ENCODE assay signal across 8 cellular contexts in genomic region chr2:181178823-181179412, GRCh38.
DNase-seq lines count a peak whose midpoint lies in the region; ATAC-seq and TF ChIP-seq lines count a peak whose summit lies in the region.

No MANE protein-coding gene starts in this region.

- H3K4me1 Mint-ChIP-seq in central memory CD8-positive, alpha-beta T cell, result peaks cover 18% of the 10 kb centered on the region

- H3K9ac ChIP-seq in HCT116 (ENCODE audit: low read length), result no peak overlapping the region

- DNase-seq in GM06990 (ENCODE audit: extremely low read depth, insufficient read length) (no peak), HCT116 (ENCODE audit: low read depth, low spot score) (peak; percentile 27), PC-9 (no peak), GDM1 (lab: John Stamatoyannopoulos, UW) (no peak), thyroid gland (no peak), SIG-M5 (lab: John Stamatoyannopoulos, UW) (no peak)
- no peak for DNase-seq in central memory CD8-positive, alpha-beta T cell (ENCODE audit: low spot score in 2 of 2)
- DNase-seq in stimulated activated CD4-positive, alpha-beta T cell treated with anti-CD3 and anti-CD28 coated beads, Interleukin-2, amount 100 ng/mL, for 48 hours, result peak; percentile 32 to 37

- peak; percentile 50 for TF ChIP-seq RAD21 in HCT116 (IDR thresholded peaks at IDR 0.05; ENCODE audit: low read depth)

- POLR2A ChIA-PET in HCT116 (lab: Charles Lee), result no interaction called here
- POLR2A ChIA-PET in PC-9 (lab: Charles Lee; ENCODE audit: unreplicated experiment), result no interaction called here

- H3K4me1 ChIP-seq in HCT116 (ENCODE audit: control insufficient read depth in 1 of 2, insufficient read depth in 2 of 2, low read length in 2 of 2), result no peaks in the 10 kb centered on the region
- peaks cover 8% of the 10 kb centered on the region for H3K4me1 ChIP-seq in PC-9 (replicated peaks; ENCODE audit: insufficient read depth)
- H3K4me1 ChIP-seq in thyroid gland, result no peaks in the 10 kb centered on the region

- RAD21 ChIA-PET in HCT116 (lab: Charles Lee; ENCODE audit: low non-redundant PET in 1 of 2, low total read pairs in 2 of 2, uncharacterized antibody in 2 of 2, unreplicated experiment in 2 of 2), result no interaction called here

- H3K27me3 ChIP-seq in GM06990 (replicated peaks; ENCODE audit: control insufficient read depth, insufficient read depth, low read length), result no peaks in the 10 kb centered on the region
- H3K27me3 ChIP-seq in HCT116 (ENCODE audit: insufficient read depth, low read length), result no peaks in the 10 kb centered on the region
- no peaks in the 10 kb centered on the region for H3K27me3 ChIP-seq in PC-9 (ENCODE audit: insufficient read depth, low read depth)
- H3K27me3 ChIP-seq in thyroid gland, result no peaks in the 10 kb centered on the region

- 64 to 74% methylated on average over 2 of the region's 2 CpGs for WGBS in thyroid gland, 2 donors

- H3K4me2 ChIP-seq in HCT116 (ENCODE audit: low read length) (no peak overlapping the region), PC-9 (no peak overlapping the region)

- no peaks in the 10 kb centered on the region for H3K9me3 ChIP-seq in HCT116 (ENCODE audit: control insufficient read depth in 1 of 2, insufficient read depth in 1 of 2, low read depth in 1 of 2, low read length in 2 of 2)
- no peaks in the 10 kb centered on the region for H3K9me3 ChIP-seq in PC-9 (ENCODE audit: insufficient read depth, low read depth)
- H3K9me3 ChIP-seq in thyroid gland, result no peaks in the 10 kb centered on the region

- BruUV-seq in HCT116 (replicated peaks; lab: Mats Ljungman, UMichigan), result no TSS peak
- BruUV-seq in PC-9 (replicated peaks; lab: Mats Ljungman, UMichigan), result no TSS peak

- no peaks in the 10 kb centered on the region for H3K27me3 Mint-ChIP-seq in central memory CD8-positive, alpha-beta T cell

- peak; percentile 77 for ATAC-seq in HCT116
- ATAC-seq in central memory CD8-positive, alpha-beta T cell (replicated peaks; ENCODE audit: extremely low read depth, poor library complexity, severe bottlenecking), result peak; percentile 70

- H3K27ac ChIP-seq in HCT116 (ENCODE audit: low read depth, low read length) (no peak overlapping the region), PC-9 (no peak overlapping the region), thyroid gland (no peak overlapping the region)

- H3K4me3 Mint-ChIP-seq in central memory CD8-positive, alpha-beta T cell, result peak overlapping the region; percentile 20

- intact Hi-C loops in HCT116 (cut with micrococcal nuclease) (no loop called here), PC-9 (cut with micrococcal nuclease; ENCODE audit: unreplicated experiment) (no loop called here), thyroid gland (cut with DNase I) (no loop called here)

- no peaks in the 10 kb centered on the region for H3K9me2 ChIP-seq in HCT116 (ENCODE audit: insufficient read depth)
- H3K9me2 ChIP-seq in PC-9 (ENCODE audit: insufficient read depth), result no peaks in the 10 kb centered on the region

- H3K36me3 Mint-ChIP-seq in central memory CD8-positive, alpha-beta T cell (ENCODE audit: insufficient read depth), result peaks cover 3% of the 10 kb centered on the region

- H3F3A ChIP-seq in PC-9 (ENCODE audit: insufficient read depth, low read depth), result no peaks in the 10 kb centered on the region

- peaks cover 7% of the 10 kb centered on the region for H3K9me3 Mint-ChIP-seq in central memory CD8-positive, alpha-beta T cell

- H3K27ac Mint-ChIP-seq in central memory CD8-positive, alpha-beta T cell (ENCODE audit: low read depth), result peak overlapping the region; percentile 85

- peak overlapping the region; percentile 76 for H2AFZ ChIP-seq in HCT116 (ENCODE audit: low read depth, low read length, poor library complexity, severe bottlenecking)
- H2AFZ ChIP-seq in PC-9, result no peak overlapping the region

- CTCF ChIA-PET in HCT116 (lab: Charles Lee), result no interaction called here
- CTCF ChIA-PET in PC-9 (lab: Charles Lee), result interaction anchor here (0.5 kb wide), 1 partner anchor 67 kb away, joined by 9 read pairs; no protein-coding TSS in a partner anchor

- TF ChIP-seq POLR2A in HCT116 (IDR thresholded peaks at IDR 0.05; ENCODE audit: borderline replicate concordance, extremely low read depth, insufficient read depth, insufficient read length) (no peak), thyroid gland (IDR thresholded peaks at IDR 0.05) (no peak)

- H3K36me3 ChIP-seq in GM06990 (ENCODE audit: control insufficient read depth, insufficient read depth, low read length) (no peaks in the 10 kb centered on the region), HCT116 (ENCODE audit: control insufficient read depth in 1 of 2, insufficient read depth in 2 of 2, low read length in 2 of 2) (no peaks in the 10 kb centered on the region), PC-9 (ENCODE audit: low read depth) (no peaks in the 10 kb centered on the region), thyroid gland (no peaks in the 10 kb centered on the region)

- H4K20me1 ChIP-seq in HCT116 (ENCODE audit: insufficient read depth), result no peaks in the 10 kb centered on the region
- no peaks in the 10 kb centered on the region for H4K20me1 ChIP-seq in PC-9 (ENCODE audit: insufficient read depth)

- no peaks in the 10 kb centered on the region for H3K79me2 ChIP-seq in HCT116 (ENCODE audit: insufficient read depth, low read length)
- H3K79me2 ChIP-seq in PC-9 (ENCODE audit: low read depth), result no peaks in the 10 kb centered on the region

- TF ChIP-seq CTCF in GM06990 (IDR thresholded peaks at IDR 0.05; ENCODE audit: insufficient read depth, low read length, poor library complexity, severe bottlenecking), result peak; percentile 59
- TF ChIP-seq CTCF in HCT116 (IDR thresholded peaks at IDR 0.05 in 2 of 3, conservative IDR thresholded peaks at IDR 0.05 in 1 of 3; ENCODE audit: borderline replicate concordance in 1 of 3, insufficient read depth in 1 of 3, low read depth in 2 of 3, low read length in 2 of 3), result peak; percentile 18 to 67 (median 63); a peak in 5 of 6 replicates
- peak; percentile 69 for TF ChIP-seq CTCF in PC-9 (conservative IDR thresholded peaks at IDR 0.05)
- peak in 1 of 6 experiments; percentile 27 for TF ChIP-seq CTCF in thyroid gland (IDR thresholded peaks at IDR 0.05)

- H3K4me3 ChIP-seq in GM06990 (replicated peaks; ENCODE audit: low read depth, low read length) (no peak overlapping the region), HCT116 (replicated peaks in 1 of 2; ENCODE audit: low read depth in 1 of 2, low read length in 2 of 2) (no peak overlapping the region), PC-9 (no peak overlapping the region), thyroid gland (replicated peaks in 1 of 3) (no peak overlapping the region)

TF ChIP-seq in HCT116, 20 proteins besides CTCF, POLR2A, EP300 and RAD21 (continues in another document):
- no peak for TF ChIP-seq SRF (IDR thresholded peaks at IDR 0.05; ENCODE audit: low read depth)
- no peak for TF ChIP-seq SIN3A (IDR thresholded peaks at IDR 0.05; ENCODE audit: low read depth)
- no peak for TF ChIP-seq CBX3 (IDR thresholded peaks at IDR 0.05; ENCODE audit: low read depth)
- TF ChIP-seq YY1 (IDR thresholded peaks at IDR 0.05; ENCODE audit: extremely low read depth, insufficient replicate concordance, low read depth, low read length), result no peak
- no peak for TF ChIP-seq EZH2phosphoT487 (IDR thresholded peaks at IDR 0.05; ENCODE audit: borderline replicate concordance)
- no peak for TF ChIP-seq ZFX (IDR thresholded peaks at IDR 0.05)
- TF ChIP-seq ELF1 (IDR thresholded peaks at IDR 0.05; ENCODE audit: borderline replicate concordance, low read depth), result no peak
- no peak for TF ChIP-seq ZNF274 (IDR thresholded peaks at IDR 0.05; ENCODE audit: low read depth, low read length)
- TF ChIP-seq POLR2AphosphoS5 (IDR thresholded peaks at IDR 0.05; ENCODE audit: low read depth, low read length), result no peak
- no peak for TF ChIP-seq ZBTB33 (IDR thresholded peaks at IDR 0.05; ENCODE audit: extremely low read depth, insufficient replicate concordance, low read length)
- no peak for TF ChIP-seq SP1 (IDR thresholded peaks at IDR 0.05; ENCODE audit: low read depth)
- TF ChIP-seq EZH2 (IDR thresholded peaks at IDR 0.05), result no peak
- no peak for TF ChIP-seq EGR1 (IDR thresholded peaks at IDR 0.05; ENCODE audit: low read depth)
- TF ChIP-seq ATF3 (IDR thresholded peaks at IDR 0.05), result no peak
- no peak for TF ChIP-seq FOSL1 (IDR thresholded peaks at IDR 0.05; ENCODE audit: low read depth)
- no peak for TF ChIP-seq MAX (IDR thresholded peaks at IDR 0.05)

Comparison
In these comparisons a context has a peak if more than half of its experiments do, and no peak if none do; other contexts are left out.
1. DNase-seq: peak in HCT116 (single experiment) and stimulated activated CD4-positive, alpha-beta T cell treated with anti-CD3 and anti-CD28 coated beads, Interleukin-2, amount 100 ng/mL, for 48 hours (2 of 2); none in GM06990 (single experiment), PC-9 (0 of 2), central memory CD8-positive, alpha-beta T cell (0 of 2), GDM1 (single experiment), thyroid gland (0 of 2) and SIG-M5 (single experiment).